ENCODE assay signal across 8 cellular contexts in the genomic region with DNA sequence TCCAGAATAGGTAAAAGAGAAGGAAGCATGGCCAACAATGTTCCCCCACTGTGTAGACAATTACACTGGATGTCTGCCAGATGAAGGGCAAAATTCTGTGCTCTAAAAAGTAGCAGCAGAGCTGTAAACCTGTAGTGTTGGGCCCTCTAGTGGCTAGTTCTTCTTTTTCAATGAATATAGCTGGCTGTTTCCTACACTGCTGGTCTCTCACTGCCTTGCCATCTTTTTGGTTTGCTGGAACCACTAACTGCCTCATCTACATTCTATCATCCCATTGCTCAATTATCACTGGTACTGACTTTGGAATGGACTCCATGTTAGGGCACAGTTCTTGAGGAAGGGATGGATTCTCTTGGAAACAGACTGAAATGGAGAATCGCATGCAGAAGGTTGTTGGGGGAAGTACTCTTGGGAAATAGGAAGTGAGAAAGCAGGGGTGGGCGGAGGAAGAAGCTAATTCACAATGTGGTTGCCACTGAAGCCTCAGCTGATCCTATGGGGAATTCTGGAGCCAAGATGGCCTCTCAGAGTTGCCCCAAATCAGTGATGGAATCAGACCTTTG. TPM values are rescaled to one million over a fixed set of nuclear protein-coding genes. Genes with fewer than 3 reads are reported as not detected.
DNase-seq lines count a peak whose midpoint lies in the region; ATAC-seq, FAIRE-seq and TF ChIP-seq lines count a peak whose summit lies in the region.

No MANE protein-coding gene starts in this region.

- FAIRE-seq in A204.1 (lab: Jason Lieb, UNC): peak; percentile 65

- H3K27ac Mint-ChIP-seq in activated CD4-positive, alpha-beta memory T cell treated with anti-CD3 and anti-CD28 coated beads for 36 hours: no peak overlapping the region
- H3K27ac Mint-ChIP-seq in natural killer cell treated with Interleukin-12 subunit alpha and Interleukin-12 subunit beta and Interleukin-15 and Interleukin-18, amount 100 ng/mL, for 72 hours: no peak overlapping the region

- no peak overlapping the region for H3K4me3 Mint-ChIP-seq in activated CD4-positive, alpha-beta memory T cell treated with anti-CD3 and anti-CD28 coated beads for 36 hours
- no peak overlapping the region for H3K4me3 Mint-ChIP-seq in natural killer cell treated with Interleukin-12 subunit alpha and Interleukin-12 subunit beta and Interleukin-15 and Interleukin-18, amount 100 ng/mL, for 72 hours

- DNase-seq in GM12864 (ENCODE audit: low read depth): peak; percentile 36
- DNase-seq in HS-5 (ENCODE audit: low read depth): peak; percentile 69
- DNase-seq in NCI-H748 treated with DMSO at 0.1 percent for 48 hours (lab: John Stamatoyannopoulos, UW): peak; percentile 80
- peak; percentile 35 for DNase-seq in activated CD4-positive, alpha-beta memory T cell treated with anti-CD3 and anti-CD28 coated beads for 36 hours
- DNase-seq in natural killer cell treated with Interleukin-12 subunit alpha and Interleukin-12 subunit beta and Interleukin-15 and Interleukin-18, amount 100 ng/mL, for 72 hours (ENCODE audit: low spot score): no peak

- peak; percentile 70 for ATAC-seq in esophagus mucosa
- ATAC-seq in natural killer cell treated with Interleukin-12 subunit alpha and Interleukin-12 subunit beta and Interleukin-15 and Interleukin-18, amount 100 ng/mL, for 72 hours: peak; percentile 64 to 74
- no peak for ATAC-seq in GM19463 (IDR thresholded peaks at IDR 0.05; ENCODE audit: unreplicated experiment)

- no peaks in the 10 kb centered on the region for H3K36me3 Mint-ChIP-seq in activated CD4-positive, alpha-beta memory T cell treated with anti-CD3 and anti-CD28 coated beads for 36 hours
- H3K36me3 Mint-ChIP-seq in natural killer cell treated with Interleukin-12 subunit alpha and Interleukin-12 subunit beta and Interleukin-15 and Interleukin-18, amount 100 ng/mL, for 72 hours: no peaks in the 10 kb centered on the region

- intact Hi-C loops in activated CD4-positive, alpha-beta memory T cell treated with anti-CD3 and anti-CD28 coated beads for 36 hours (cut with micrococcal nuclease): loop anchor here (1.0 kb wide), 2 partner anchors 61 to 193 kb away; no protein-coding TSS in a partner anchor

- H3K9me3 Mint-ChIP-seq in activated CD4-positive, alpha-beta memory T cell treated with anti-CD3 and anti-CD28 coated beads for 36 hours: no peaks in the 10 kb centered on the region
- H3K9me3 Mint-ChIP-seq in natural killer cell treated with Interleukin-12 subunit alpha and Interleukin-12 subunit beta and Interleukin-15 and Interleukin-18, amount 100 ng/mL, for 72 hours: no peaks in the 10 kb centered on the region

- H3K27me3 Mint-ChIP-seq in activated CD4-positive, alpha-beta memory T cell treated with anti-CD3 and anti-CD28 coated beads for 36 hours: peaks cover 8% of the 10 kb centered on the region
- peaks cover 8 to 11% of the 10 kb centered on the region in 2 donors for H3K27me3 Mint-ChIP-seq in natural killer cell treated with Interleukin-12 subunit alpha and Interleukin-12 subunit beta and Interleukin-15 and Interleukin-18, amount 100 ng/mL, for 72 hours

- CTCF ChIA-PET in activated CD4-positive, alpha-beta memory T cell treated with anti-CD3 and anti-CD28 coated beads for 36 hours (lab: Charles Lee): interaction anchor here (0.7 to 8.1 kb wide), 35 partner anchors 9 to 486 kb away, joined by 3 to 144 read pairs (median 5); partner anchors contain the start of genes LIPT2 and PGM2L1

- H3K4me3 ChIP-seq in GM12864 (ENCODE audit: low read depth, low read length): no peak overlapping the region

- POLR2A ChIA-PET in activated CD4-positive, alpha-beta memory T cell treated with anti-CD3 and anti-CD28 coated beads for 36 hours (lab: Charles Lee): interaction anchor here (0.7 kb wide), 1 partner anchor 20 kb away, joined by 3 read pairs; no protein-coding TSS in a partner anchor

- TF ChIP-seq CTCF in GM12864 (IDR thresholded peaks at IDR 0.05; ENCODE audit: low read depth, low read length, missing control alignments): peak; percentile 84

- H3K4me1 Mint-ChIP-seq in activated CD4-positive, alpha-beta memory T cell treated with anti-CD3 and anti-CD28 coated beads for 36 hours (ENCODE audit: low read depth): no peaks in the 10 kb centered on the region
- peaks cover 5 to 6% of the 10 kb centered on the region in 2 donors for H3K4me1 Mint-ChIP-seq in natural killer cell treated with Interleukin-12 subunit alpha and Interleukin-12 subunit beta and Interleukin-15 and Interleukin-18, amount 100 ng/mL, for 72 hours (ENCODE audit: low read depth in 2 of 2)

RNA-seq across cellular contexts. Expression of gene KCNE3, which starts 17.9 kb away (rescaled TPM):
- not detected for total RNA-seq in activated CD4-positive, alpha-beta memory T cell treated with anti-CD3 and anti-CD28 coated beads for 36 hours
- 2.5 TPM for total RNA-seq in esophagus mucosa
- under 1 TPM; 0.10 to 0.73 TPM for total RNA-seq in natural killer cell treated with Interleukin-12 subunit alpha and Interleukin-12 subunit beta and Interleukin-15 and Interleukin-18, amount 100 ng/mL, for 72 hours

RNA-seq across cellular contexts. Expression of gene LIPT2, which starts 44.1 kb away (rescaled TPM):
- 1 to 10 TPM; 3.0 to 3.3 TPM for total RNA-seq in activated CD4-positive, alpha-beta memory T cell treated with anti-CD3 and anti-CD28 coated beads for 36 hours
- 2.4 TPM for total RNA-seq in esophagus mucosa
- 1 to 10 TPM; 1.8 to 3.4 TPM for total RNA-seq in natural killer cell treated with Interleukin-12 subunit alpha and Interleukin-12 subunit beta and Interleukin-15 and Interleukin-18, amount 100 ng/mL, for 72 hours

RNA-seq across cellular contexts. Expression of gene PGM2L1, which starts 51.2 kb away (rescaled TPM):
- 1 to 10 TPM; 7.0 to 7.2 TPM for total RNA-seq in activated CD4-positive, alpha-beta memory T cell treated with anti-CD3 and anti-CD28 coated beads for 36 hours
- total RNA-seq in esophagus mucosa: 1.1 TPM
- 1 to 10 TPM; 1.4 to 2.4 TPM for total RNA-seq in natural killer cell treated with Interleukin-12 subunit alpha and Interleukin-12 subunit beta and Interleukin-15 and Interleukin-18, amount 100 ng/mL, for 72 hours
